In the genomic region with DNA sequence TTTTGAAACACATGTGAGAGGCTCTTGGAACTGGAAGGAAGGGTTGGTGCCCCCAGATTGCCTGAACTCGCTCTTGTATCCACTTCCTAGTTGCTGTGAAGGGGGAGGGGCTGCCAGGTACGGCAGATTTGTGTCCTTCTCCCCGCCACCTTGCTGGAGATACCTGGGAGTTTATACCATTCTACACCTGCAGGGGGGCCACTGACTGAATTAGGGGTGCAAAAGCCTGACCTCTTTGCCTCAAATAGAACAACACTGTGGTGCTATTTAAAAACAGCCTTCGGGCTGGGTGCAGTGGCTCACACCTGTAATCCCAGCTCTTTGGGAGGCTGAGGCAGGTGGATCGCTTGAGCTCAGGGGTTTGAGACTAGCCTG, we compare ENCODE assay signal across 2 cellular contexts.
TF ChIP-seq lines count a peak whose summit lies in the region.

No MANE protein-coding gene starts in this region.

TF ChIP-seq in GM23338, 12 proteins besides CTCF, POLR2A, EP300 and RAD21 (continued from another document):
- no peak; the same call in 1 of the 2 replicates for TF ChIP-seq POLR2AphosphoS5 (IDR thresholded peaks at IDR 0.05; ENCODE audit: low read depth)
TF ChIP-seq in GM23338: peak in this region for 0.

TF ChIP-seq in IMR-90, 13 proteins besides CTCF, POLR2A, EP300 and RAD21:
- no peak for TF ChIP-seq CHD1 (IDR thresholded peaks at IDR 0.05; ENCODE audit: low read depth, low read length)
- no peak for TF ChIP-seq SMC3 (IDR thresholded peaks at IDR 0.05; ENCODE audit: low read depth, low read length)
- TF ChIP-seq, protein P1, sequence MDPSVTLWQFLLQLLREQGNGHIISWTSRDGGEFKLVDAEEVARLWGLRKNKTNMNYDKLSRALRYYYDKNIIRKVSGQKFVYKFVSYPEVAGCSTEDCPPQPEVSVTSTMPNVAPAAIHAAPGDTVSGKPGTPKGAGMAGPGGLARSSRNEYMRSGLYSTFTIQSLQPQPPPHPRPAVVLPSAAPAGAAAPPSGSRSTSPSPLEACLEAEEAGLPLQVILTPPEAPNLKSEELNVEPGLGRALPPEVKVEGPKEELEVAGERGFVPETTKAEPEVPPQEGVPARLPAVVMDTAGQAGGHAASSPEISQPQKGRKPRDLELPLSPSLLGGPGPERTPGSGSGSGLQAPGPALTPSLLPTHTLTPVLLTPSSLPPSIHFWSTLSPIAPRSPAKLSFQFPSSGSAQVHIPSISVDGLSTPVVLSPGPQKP (IDR thresholded peaks at IDR 0.05; ENCODE audit: borderline replicate concordance, low read depth, low read length) = no peak
- TF ChIP-seq CEBPB (IDR thresholded peaks at IDR 0.05; ENCODE audit: low read depth, low read length) = no peak
